25 cellular contexts compared by ENCODE assay signal in genomic region chr5:124263172-124263571, GRCh38.
A peak's percentile ranks its signal among the peaks of the same experiment; 100 is the strongest.
DNase-seq lines count a peak whose midpoint lies in the region; ATAC-seq and FAIRE-seq lines count a peak whose summit lies in the region.
"Had no signal": no experiment of that assay in that cellular context is flagged by ENCODE, and none has a peak within 500 bp of the region (broad histone marks: within the 10 kb centered on the region; RNA-seq: fewer than 3 reads in every experiment).

No MANE protein-coding gene starts in this region.

- H3K27ac Mint-ChIP-seq in activated T-cell treated with anti-CD3 and anti-CD28 coated beads, Interleukin-2, amount 50 U/mL, for 72 hours = no peak overlapping the region
- H3K27ac Mint-ChIP-seq: activated CD4-positive, alpha-beta memory T cell treated with anti-CD3 and anti-CD28 coated beads, Interleukin-2, amount 10 ng/mL, durations not matched to agents 7 days and 5 days; brain; CD4-positive, CD25-positive, alpha-beta regulatory T cell; stimulated activated naive CD8-positive, alpha-beta T cell treated with anti-CD3 and anti-CD28 coated beads, Interleukin-15, amount 100 ng/mL, for 72 hours; T-cell; type B pancreatic cell had no signal

- ATAC-seq in activated T-cell treated with anti-CD3 and anti-CD28 coated beads, Interleukin-2, amount 50 U/mL, for 72 hours (replicated peaks in 1 of 2) = no peak
- ATAC-seq: left ventricle myocardium superior; psoas muscle; stimulated activated naive CD8-positive, alpha-beta T cell treated with anti-CD3 and anti-CD28 coated beads, Interleukin-15, amount 100 ng/mL, for 72 hours; T-cell had no signal

- no peak overlapping the region for H3K4me3 Mint-ChIP-seq in activated T-cell treated with anti-CD3 and anti-CD28 coated beads, Interleukin-2, amount 50 U/mL, for 72 hours
- H3K4me3 Mint-ChIP-seq: activated CD4-positive, alpha-beta memory T cell treated with anti-CD3 and anti-CD28 coated beads, Interleukin-2, amount 10 ng/mL, durations not matched to agents 7 days and 5 days; brain; CD4-positive, CD25-positive, alpha-beta regulatory T cell; neural crest cell; stimulated activated naive CD8-positive, alpha-beta T cell treated with anti-CD3 and anti-CD28 coated beads, Interleukin-15, amount 100 ng/mL, for 72 hours; T-cell; type B pancreatic cell had no signal

- H3K4me1 Mint-ChIP-seq in activated T-cell treated with anti-CD3 and anti-CD28 coated beads, Interleukin-2, amount 50 U/mL, for 72 hours (ENCODE audit: low read depth) = no peaks in the 10 kb centered on the region
- H3K4me1 Mint-ChIP-seq: activated CD4-positive, alpha-beta memory T cell treated with anti-CD3 and anti-CD28 coated beads, Interleukin-2, amount 10 ng/mL, durations not matched to agents 7 days and 5 days; brain; CD4-positive, CD25-positive, alpha-beta regulatory T cell; stimulated activated naive CD8-positive, alpha-beta T cell treated with anti-CD3 and anti-CD28 coated beads, Interleukin-15, amount 100 ng/mL, for 72 hours; T-cell had no signal

- peaks cover 0 to 1% of the 10 kb centered on the region in 2 donors for H3K9me3 Mint-ChIP-seq in activated T-cell treated with anti-CD3 and anti-CD28 coated beads, Interleukin-2, amount 50 U/mL, for 72 hours
- H3K9me3 Mint-ChIP-seq: stimulated activated naive CD8-positive, alpha-beta T cell treated with anti-CD3 and anti-CD28 coated beads, Interleukin-15, amount 100 ng/mL, for 72 hours had no signal

- FAIRE-seq in RCC 7860 (lab: Jason Lieb, UNC) = no peak
- FAIRE-seq: GM19239, TTC549 had no signal

- no peaks in the 10 kb centered on the region for H3K27me3 Mint-ChIP-seq in activated T-cell treated with anti-CD3 and anti-CD28 coated beads, Interleukin-2, amount 50 U/mL, for 72 hours (ENCODE audit: low read depth)
- H3K27me3 Mint-ChIP-seq: activated CD4-positive, alpha-beta memory T cell treated with anti-CD3 and anti-CD28 coated beads, Interleukin-2, amount 10 ng/mL, durations not matched to agents 7 days and 5 days; CD4-positive, CD25-positive, alpha-beta regulatory T cell; stimulated activated naive CD8-positive, alpha-beta T cell treated with anti-CD3 and anti-CD28 coated beads, Interleukin-15, amount 100 ng/mL, for 72 hours; T-cell; type B pancreatic cell had no signal

- peak; percentile 53 for DNase-seq in HT-29 (ENCODE audit: low spot score)
- DNase-seq in NCI-H69 (lab: John Stamatoyannopoulos, UW) = peak; percentile 18
- DNase-seq in globus pallidus (ENCODE audit: low spot score) = peak; percentile 37
- DNase-seq in pons (ENCODE audit: low spot score) = peak; percentile 27
- no peak for DNase-seq in activated T-cell treated with anti-CD3 and anti-CD28 coated beads, Interleukin-2, amount 50 U/mL, for 72 hours
- DNase-seq in activated naive CD4-positive, alpha-beta T cell treated with Interleukin-2 at 50 U/mL for 16 hours = no peak
- DNase-seq in RCC 7860 (ENCODE audit: low spot score) = no peak
- DNase-seq: activated CD4-positive, alpha-beta memory T cell treated with anti-CD3 and anti-CD28 coated beads, Interleukin-2, amount 10 ng/mL, durations not matched to agents 7 days and 5 days; activated CD4-positive, CD25-positive, alpha-beta regulatory T cell treated with anti-CD3 and anti-CD28 coated beads, Interleukin-2, amount 50 U/mL, for 72 hours; activated effector memory CD4-positive, alpha-beta T cell treated with anti-CD3 and anti-CD28 coated beads, Interleukin-2, amount 50 U/mL, for 16 hours; activated T-cell treated with anti-CD3 and anti-CD28 coated beads for 4 hours; CD4-positive, CD25-positive, alpha-beta regulatory T cell; effector CD4-positive, alpha-beta T cell; KBM-7; left ventricle myocardium superior; NCI-H226; psoas muscle; SHP77 treated with DMSO at 0.1 percent for 48 hours; stimulated activated naive CD8-positive, alpha-beta T cell treated with anti-CD3 and anti-CD28 coated beads, Interleukin-15, amount 100 ng/mL, for 72 hours; T-cell had no signal

- no peaks in the 10 kb centered on the region for H3K36me3 Mint-ChIP-seq in activated T-cell treated with anti-CD3 and anti-CD28 coated beads, Interleukin-2, amount 50 U/mL, for 72 hours (ENCODE audit: insufficient read depth in 2 of 2)
- H3K36me3 Mint-ChIP-seq: brain; CD4-positive, CD25-positive, alpha-beta regulatory T cell; T-cell had no signal

Comparison
In these comparisons a context has a peak if more than half of its experiments do, and no peak if none do; other contexts are left out.
1. DNase-seq: peak in HT-29 (single experiment), NCI-H69 (single experiment), globus pallidus (single experiment) and pons (single experiment); none in activated T-cell treated with anti-CD3 and anti-CD28 coated beads, Interleukin-2, amount 50 U/mL, for 72 hours (0 of 2), activated naive CD4-positive, alpha-beta T cell treated with Interleukin-2 at 50 U/mL for 16 hours (single experiment) and RCC 7860 (single experiment).